7 cellular contexts compared by ENCODE assay signal in genomic region chr19:57810410-57811295, GRCh38. TPM values are rescaled to one million over a fixed set of nuclear protein-coding genes. Genes with fewer than 3 reads are reported as not detected.
DNase-seq lines count a peak whose midpoint lies in the region; ATAC-seq and TF ChIP-seq lines count a peak whose summit lies in the region.
"Not testable (repeated sequence)": the region's sequence is repeated elsewhere in the genome, so short reads cannot be mapped to it uniquely, and the experiment has no call there.

No MANE protein-coding gene starts in this region.

- not testable (repeated sequence) for H3K27ac Mint-ChIP-seq in GM23338
- H3K27ac Mint-ChIP-seq in nephron: peak overlapping the region in 2 of 3 experiments; percentile 83 to 97

- not testable (repeated sequence) for H3K4me3 Mint-ChIP-seq in GM23338
- H3K4me3 Mint-ChIP-seq in nephron: peak overlapping the region; percentile 50 to 63 (median 61)

- not testable (repeated sequence) for H2AFZ ChIP-seq in GM23338; smooth muscle cell (ENCODE audit: low read depth)

- intact Hi-C loops in body of pancreas (cut with DNase I): not testable (repeated sequence)

- H3K36me3 Mint-ChIP-seq in GM23338 (ENCODE audit: low read depth): peaks cover 50% of the 10 kb centered on the region
- H3K36me3 Mint-ChIP-seq in nephron (ENCODE audit: low read depth): peaks cover 57% of the 10 kb centered on the region

- H3K9me3 Mint-ChIP-seq in GM23338, nephron: not testable (repeated sequence)

- H3K4me2 ChIP-seq in GM23338, smooth muscle cell: not testable (repeated sequence)

- TF ChIP-seq CTCF in GM23338 (conservative IDR thresholded peaks at IDR 0.05; ENCODE audit: low read depth in 2 of 2); VCaP (conservative IDR thresholded peaks at IDR 0.05); body of pancreas (IDR thresholded peaks at IDR 0.05); nephron (IDR thresholded peaks at IDR 0.05; ENCODE audit: unreplicated experiment in 3 of 3); smooth muscle cell (IDR thresholded peaks at IDR 0.05; ENCODE audit: borderline replicate concordance, insufficient read depth, poor library complexity, severe bottlenecking): not testable (repeated sequence)

- H3K9ac ChIP-seq in smooth muscle cell (ENCODE audit: low read depth): not testable (repeated sequence)

- not testable (repeated sequence) for H3F3A ChIP-seq in GM23338 (replicated peaks; ENCODE audit: low read depth); smooth muscle cell (ENCODE audit: low read depth)

- DNase-seq in GM23338 (ENCODE audit: low spot score); body of pancreas; smooth muscle cell (lab: John Stamatoyannopoulos, UW; ENCODE audit: unreplicated experiment): not testable (repeated sequence)
- DNase-seq in NCI-H82 (lab: John Stamatoyannopoulos, UW) (peak; percentile 77), left kidney (ENCODE audit: low read depth, low spot score) (peak; percentile 45)

- H3K4me1 ChIP-seq in GM23338 (ENCODE audit: insufficient read depth); smooth muscle cell (ENCODE audit: low read depth): not testable (repeated sequence)
- H3K4me1 ChIP-seq in body of pancreas: peaks cover 48% of the 10 kb centered on the region

- not testable (repeated sequence) for TF ChIP-seq POLR2A in body of pancreas (IDR thresholded peaks at IDR 0.05)

- not testable (repeated sequence) for H3K4me3 ChIP-seq in GM23338, body of pancreas, smooth muscle cell

- H3K79me2 ChIP-seq in GM23338 (replicated peaks; ENCODE audit: insufficient read depth) (peaks cover 46% of the 10 kb centered on the region), smooth muscle cell (ENCODE audit: low read depth) (peaks cover 37% of the 10 kb centered on the region)

- H3K27ac ChIP-seq in GM23338 (ENCODE audit: low read depth) (peak overlapping the region; percentile 55; the same call in 1 of the 2 replicates), VCaP (peak overlapping the region; percentile 93), body of pancreas (peak overlapping the region in 3 of 4 donors; percentile 12 to 57 (median 27)), smooth muscle cell (ENCODE audit: low read depth) (peak overlapping the region; percentile 2)

- not testable (repeated sequence) for H3K27me3 Mint-ChIP-seq in GM23338 (ENCODE audit: insufficient read depth, low read depth, poor library complexity); nephron (ENCODE audit: low read depth)

- peaks cover 30% of the 10 kb centered on the region for H3K36me3 ChIP-seq in GM23338 (ENCODE audit: insufficient read depth)
- not testable (repeated sequence) for H3K36me3 ChIP-seq in body of pancreas (replicated peaks in 1 of 2; ENCODE audit: insufficient read depth in 1 of 2, low read depth in 2 of 2); smooth muscle cell (ENCODE audit: low read depth)

- not testable (repeated sequence) for H3K27me3 ChIP-seq in GM23338 (ENCODE audit: insufficient read depth); body of pancreas; smooth muscle cell (ENCODE audit: low read depth)

- H4K20me1 ChIP-seq in GM23338 (replicated peaks; ENCODE audit: insufficient read depth) (peaks cover 15% of the 10 kb centered on the region), smooth muscle cell (ENCODE audit: low read depth) (peaks cover 35% of the 10 kb centered on the region)

- H3K9me3 ChIP-seq in body of pancreas; smooth muscle cell (replicated peaks; ENCODE audit: low read depth): not testable (repeated sequence)

- not testable (repeated sequence) for ATAC-seq in GM23338, body of pancreas

- H3K4me1 Mint-ChIP-seq in GM23338: peaks cover 19% of the 10 kb centered on the region; the same call in 2 of the 3 replicates
- H3K4me1 Mint-ChIP-seq in nephron: peaks cover 30% of the 10 kb centered on the region

- not testable (repeated sequence) for H3K9me2 ChIP-seq in GM23338 (ENCODE audit: insufficient read depth)

- 67 to 68% methylated on average over 17 of the region's 17 CpGs for WGBS in body of pancreas, 2 donors
- WGBS in smooth muscle cell (ENCODE audit: low lambda C conversion rate): 54% methylated on average over 17 of the region's 17 CpGs

RNA-seq across cellular contexts. Expression of gene ZNF552, which starts 4.1 kb away (rescaled TPM):
- total RNA-seq in GM23338 (2014; rRNA removed; shearing (Covaris generic)): 15.7 and 18.9 TPM in 2 replicates
- polyA plus RNA-seq in GM23338 (2016; fragmentation: Nextera tagmentation; extraction: Ambion mirVana) (7.7 and 11.7 TPM in 2 replicates), smooth muscle cell (1.9 and 6.4 TPM in 2 replicates)
- total RNA-seq in body of pancreas (10 to 100 TPM in 1 of 2 donors, 1 to 10 TPM in 1; 9.6 to 71.5 TPM), smooth muscle cell (2.8 and 6.7 TPM in 2 replicates)

RNA-seq across cellular contexts. Expression of gene ZNF587B, which starts 19.4 kb away (rescaled TPM):
- 62.0 and 69.9 TPM in 2 replicates for total RNA-seq in GM23338 (2014; rRNA removed; shearing (Covaris generic))
- polyA plus RNA-seq in GM23338 (2016; fragmentation: Nextera tagmentation; extraction: Ambion mirVana) (13.7 and 16.6 TPM in 2 replicates), smooth muscle cell (1.2 and 4.3 TPM in 2 replicates)
- total RNA-seq in body of pancreas (10 to 100 TPM; 18.7 to 36.6 TPM), smooth muscle cell (6.7 and 8.0 TPM in 2 replicates)

RNA-seq across cellular contexts. Expression of gene ZNF587, which starts 39.0 kb away (rescaled TPM):
- 31.8 and 38.7 TPM in 2 replicates for total RNA-seq in GM23338 (2014; rRNA removed; shearing (Covaris generic))
- polyA plus RNA-seq in GM23338 (2016; fragmentation: Nextera tagmentation; extraction: Ambion mirVana) (12.8 and 13.6 TPM in 2 replicates), smooth muscle cell (3.9 and 8.5 TPM in 2 replicates)
- total RNA-seq in body of pancreas (10 to 100 TPM; 13.7 to 20.1 TPM), smooth muscle cell (13.9 and 22.8 TPM in 2 replicates)

RNA-seq across cellular contexts. Expression of gene ZNF586, which starts 41.2 kb away (rescaled TPM):
- 12.5 and 16.9 TPM in 2 replicates for total RNA-seq in GM23338 (2014; rRNA removed; shearing (Covaris generic))
- polyA plus RNA-seq in GM23338 (2016; fragmentation: Nextera tagmentation; extraction: Ambion mirVana) (5.2 and 7.2 TPM in 2 replicates), smooth muscle cell (3.2 and 4.1 TPM in 2 replicates)
- total RNA-seq in body of pancreas (10 to 100 TPM in 1 of 2 donors, 1 to 10 TPM in 1; 4.2 to 33.6 TPM), smooth muscle cell (8.2 and 20.3 TPM in 2 replicates)

Comparison
In these comparisons a context has a peak if more than half of its experiments do, and no peak if none do; other contexts are left out.
1. H3K27ac ChIP-seq: peak in every context shown above with its lines; median percentile 93 in VCaP; 55 in GM23338; 27 in body of pancreas; 2 in smooth muscle cell.